In genomic region chr18:10421859-10422258, GRCh38 we compare ENCODE assay signal across 18 cellular contexts. TPM values are rescaled to one million over a fixed set of nuclear protein-coding genes. Genes with fewer than 3 reads are reported as not detected.
DNase-seq lines count a peak whose midpoint lies in the region; ATAC-seq and TF ChIP-seq lines count a peak whose summit lies in the region.
"Had no signal": no experiment of that assay in that cellular context is flagged by ENCODE, and none has a peak within 500 bp of the region (broad histone marks: within the 10 kb centered on the region; RNA-seq: fewer than 3 reads in every experiment).

No MANE protein-coding gene starts in this region.

- no peak overlapping the region for H3K4me3 ChIP-seq in BLaER1
- H3K4me3 ChIP-seq in Jurkat, Clone E6-1 (ENCODE audit: low read length) = no peak overlapping the region
- no peak overlapping the region for H3K4me3 ChIP-seq in cardiac fibroblast (replicated peaks in 1 of 2; ENCODE audit: low read depth in 2 of 2, low read length in 2 of 2)
- H3K4me3 ChIP-seq: coronary artery, SK-N-MC had no signal

- H4K20me1 ChIP-seq in BLaER1 = no peaks in the 10 kb centered on the region

- H3K9me3 Mint-ChIP-seq in endothelial cell (ENCODE audit: unreplicated experiment) = no peaks in the 10 kb centered on the region

- no peaks in the 10 kb centered on the region for H3K4me1 Mint-ChIP-seq in endothelial cell (ENCODE audit: unreplicated experiment)
- H3K4me1 Mint-ChIP-seq: B cell had no signal

- H3K27me3 Mint-ChIP-seq in endothelial cell (ENCODE audit: unreplicated experiment) = peaks cover 2% of the 10 kb centered on the region

- no peaks in the 10 kb centered on the region for H3K27me3 ChIP-seq in BLaER1

- intact Hi-C loops in left ventricle myocardium superior (cut with micrococcal nuclease) = no loop called here

- no peaks in the 10 kb centered on the region for H3K36me3 ChIP-seq in BLaER1

- no peak overlapping the region for H3K4me3 Mint-ChIP-seq in endothelial cell (ENCODE audit: unreplicated experiment)
- H3K4me3 Mint-ChIP-seq: activated T-cell treated with anti-CD3 and anti-CD28 coated beads, Interleukin-2, amount 50 U/mL, for 72 hours; B cell; nephron progenitor cell had no signal

- TF ChIP-seq CTCF in cardiac fibroblast (IDR thresholded peaks at IDR 0.05; ENCODE audit: low read depth, low read length) = no peak
- TF ChIP-seq CTCF in endothelial cell (IDR thresholded peaks at IDR 0.05; ENCODE audit: unreplicated experiment) = no peak

- H3K4me1 ChIP-seq in BLaER1 = peaks cover 49% of the 10 kb centered on the region

- peak; percentile 61 for ATAC-seq in left ventricle myocardium superior
- no peak for ATAC-seq in GM19397 (IDR thresholded peaks at IDR 0.05; ENCODE audit: unreplicated experiment)
- ATAC-seq: activated T-cell treated with anti-CD3 and anti-CD28 coated beads, Interleukin-2, amount 50 U/mL, for 72 hours had no signal

- H3K4me2 ChIP-seq in BLaER1 = peak overlapping the region; percentile 66

- H3K27ac ChIP-seq in BLaER1 = 0 out of 2 replicates have a peak overlapping the region, but pooled peaks have one; percentile 56
- H3K27ac ChIP-seq: coronary artery, SK-N-MC had no signal

- H3K9me3 ChIP-seq in BLaER1 = no peaks in the 10 kb centered on the region

- H3K27ac Mint-ChIP-seq in endothelial cell (ENCODE audit: unreplicated experiment) = no peak overlapping the region
- H3K27ac Mint-ChIP-seq: activated T-cell treated with anti-CD3 and anti-CD28 coated beads, Interleukin-2, amount 50 U/mL, for 72 hours; B cell; nephron progenitor cell had no signal

- DNase-seq in Jurkat, Clone E6-1 (ENCODE audit: low read depth, low spot score) = peak; percentile 78
- DNase-seq in cardiac fibroblast (ENCODE audit: low read depth in 2 of 2) (peak; percentile 31 to 61), left ventricle myocardium superior (no peak), endothelial cell (ENCODE audit: low spot score) (no peak), islet precursor cell (no peak)
- no peak for DNase-seq in activated CD4-positive, CD25-positive, alpha-beta regulatory T cell treated with anti-CD3 and anti-CD28 coated beads, Interleukin-2, amount 50 U/mL, for 72 hours
- DNase-seq: activated CD4-positive, alpha-beta T cell treated with anti-CD3 and anti-CD28 coated beads, Interleukin-2, amount 50 U/mL, for 4 hours; activated T-cell treated with anti-CD3 and anti-CD28 coated beads, Interleukin-2, amount 50 U/mL, for 72 hours; KG1; NCI-H526; nephron progenitor cell; OCI-M1 had no signal

- no peaks in the 10 kb centered on the region for H3K36me3 Mint-ChIP-seq in endothelial cell (ENCODE audit: low read depth, unreplicated experiment)

- no peak overlapping the region for H3K9ac ChIP-seq in BLaER1

RNA-seq across cellular contexts. Expression of gene APCDD1, which starts 32.6 kb away (rescaled TPM):
- not detected for polyA plus RNA-seq in Jurkat, Clone E6-1 (2012; ENCODE audit: insufficient read depth, insufficient read length)
- total RNA-seq in left ventricle myocardium superior (24.9 TPM), endothelial cell (ENCODE audit: unreplicated experiment) (3.1 TPM)
- total RNA-seq: activated T-cell treated with anti-CD3 and anti-CD28 coated beads, Interleukin-2, amount 50 U/mL, for 72 hours; lung microvascular endothelial cell had no signal

Comparison
In these comparisons a context has a peak if more than half of its experiments do, and no peak if none do; other contexts are left out.
1. DNase-seq: peak in Jurkat, Clone E6-1 (single experiment) and cardiac fibroblast (2 of 2); none in left ventricle myocardium superior (single experiment), activated CD4-positive, CD25-positive, alpha-beta regulatory T cell treated with anti-CD3 and anti-CD28 coated beads, Interleukin-2, amount 50 U/mL, for 72 hours (single experiment), endothelial cell (single experiment) and islet precursor cell (single experiment).